Comparison of ENCODE assay signal across 25 cellular contexts in the genomic region with DNA sequence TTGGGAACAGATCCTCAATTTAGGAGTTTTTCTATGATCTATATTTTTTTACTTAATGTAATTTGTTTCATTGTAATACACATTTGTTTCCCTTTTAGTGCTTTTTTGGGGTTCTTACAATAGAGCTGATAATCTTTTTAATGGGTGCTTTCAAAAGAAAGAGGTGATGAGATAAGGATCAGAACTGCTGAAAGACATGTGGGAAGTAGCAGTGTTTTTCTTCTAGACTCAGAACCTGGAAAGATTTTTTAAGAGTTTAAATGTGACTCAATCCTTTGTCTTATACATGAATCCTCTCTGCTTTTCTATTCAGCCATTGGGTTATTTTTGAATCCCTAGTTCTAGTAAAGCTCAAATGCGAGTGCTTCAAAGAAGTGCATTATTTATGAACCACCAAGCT. TPM values are rescaled to one million over a fixed set of nuclear protein-coding genes. Genes with fewer than 3 reads are reported as not detected.
"Had no signal": no experiment of that assay in that cellular context is flagged by ENCODE, and none has a peak within 500 bp of the region (broad histone marks: within the 10 kb centered on the region; RNA-seq: fewer than 3 reads in every experiment).

No MANE protein-coding gene starts in this region.

- H3K9me3 ChIP-seq: gastrocnemius medialis, left lung, prostate gland, right atrium auricular region, thoracic aorta, tibial nerve, upper lobe of left lung had no signal

- FAIRE-seq: endometrium, urothelium cell line had no signal

- H3K4me3 ChIP-seq: coronary artery, gastrocnemius medialis, left lung, prostate gland, right atrium auricular region, thoracic aorta, tibial nerve, upper lobe of left lung had no signal

- H3K27ac ChIP-seq: coronary artery, epithelial cell of prostate, gastrocnemius medialis, left lung, prostate gland, right atrium auricular region, thoracic aorta, tibial nerve, upper lobe of left lung had no signal

- H3K4me3 Mint-ChIP-seq: effector memory CD8-positive, alpha-beta T cell; naive thymus-derived CD8-positive, alpha-beta T cell; nephron progenitor cell; stimulated activated effector memory CD8-positive, alpha-beta T cell treated with anti-CD3 and anti-CD28 coated beads, Interleukin-12 subunit alpha, Interleukin-12 subunit beta, amount 100 ng/mL, for 72 hours had no signal

- ATAC-seq: effector memory CD8-positive, alpha-beta T cell; esophagus mucosa; gastrocnemius medialis; left cardiac atrium; left lung; naive thymus-derived CD8-positive, alpha-beta T cell; sciatic nerve; stimulated activated effector memory CD8-positive, alpha-beta T cell treated with anti-CD3 and anti-CD28 coated beads, Interleukin-12 subunit alpha, Interleukin-12 subunit beta, amount 100 ng/mL, for 72 hours; stimulated activated naive CD8-positive, alpha-beta T cell treated with anti-CD3 and anti-CD28 coated beads, Interleukin-15, Interleukin-2, amounts not matched to agents 100 U/mL and 50 U/mL, for 24 hours had no signal

- DNase-seq: effector memory CD8-positive, alpha-beta T cell; foreskin fibroblast; gastrocnemius medialis; head of caudate nucleus; left cardiac atrium; left lung; mesenchymal stem cell; naive thymus-derived CD8-positive, alpha-beta T cell; nephron progenitor cell; nucleus accumbens; stimulated activated CD4-positive, alpha-beta T cell treated with anti-CD3 and anti-CD28 coated beads, Interleukin-2, amount 100 ng/mL, for 24 hours; stimulated activated CD4-positive, alpha-beta T cell treated with anti-CD3 and anti-CD28 coated beads, Interleukin-4, amount 100 ng/mL, for 24 hours; stimulated activated naive CD8-positive, alpha-beta T cell treated with anti-CD3 and anti-CD28 coated beads, Interleukin-15, Interleukin-2, amounts not matched to agents 100 U/mL and 50 U/mL, for 24 hours; upper lobe of left lung had no signal

- H3K4me1 ChIP-seq: gastrocnemius medialis, left lung, prostate gland, right atrium auricular region, tibial nerve had no signal

- H3K36me3 ChIP-seq: gastrocnemius medialis, left lung, prostate gland, right atrium auricular region, thoracic aorta, tibial nerve, upper lobe of left lung had no signal

- H3K27ac Mint-ChIP-seq: effector memory CD8-positive, alpha-beta T cell; naive thymus-derived CD8-positive, alpha-beta T cell; nephron progenitor cell; stimulated activated effector memory CD8-positive, alpha-beta T cell treated with anti-CD3 and anti-CD28 coated beads, Interleukin-12 subunit alpha, Interleukin-12 subunit beta, amount 100 ng/mL, for 72 hours had no signal

- H3K27me3 ChIP-seq: gastrocnemius medialis, left lung, right atrium auricular region, tibial nerve, upper lobe of left lung had no signal

- H3K9me3 Mint-ChIP-seq: effector memory CD8-positive, alpha-beta T cell; naive thymus-derived CD8-positive, alpha-beta T cell; stimulated activated effector memory CD8-positive, alpha-beta T cell treated with anti-CD3 and anti-CD28 coated beads, Interleukin-12 subunit alpha, Interleukin-12 subunit beta, amount 100 ng/mL, for 72 hours had no signal

- H3K4me1 Mint-ChIP-seq: naive thymus-derived CD8-positive, alpha-beta T cell; stimulated activated effector memory CD8-positive, alpha-beta T cell treated with anti-CD3 and anti-CD28 coated beads, Interleukin-12 subunit alpha, Interleukin-12 subunit beta, amount 100 ng/mL, for 72 hours had no signal

- H3K36me3 Mint-ChIP-seq: naive thymus-derived CD8-positive, alpha-beta T cell; stimulated activated effector memory CD8-positive, alpha-beta T cell treated with anti-CD3 and anti-CD28 coated beads, Interleukin-12 subunit alpha, Interleukin-12 subunit beta, amount 100 ng/mL, for 72 hours had no signal

RNA-seq across cellular contexts. Expression of a gene that starts 25.6 kb away (rescaled TPM):
- polyA plus RNA-seq: naive thymus-derived CD8-positive, alpha-beta T cell had no signal
